ENCODE assay signal across 1 cellular context in the genomic region with DNA sequence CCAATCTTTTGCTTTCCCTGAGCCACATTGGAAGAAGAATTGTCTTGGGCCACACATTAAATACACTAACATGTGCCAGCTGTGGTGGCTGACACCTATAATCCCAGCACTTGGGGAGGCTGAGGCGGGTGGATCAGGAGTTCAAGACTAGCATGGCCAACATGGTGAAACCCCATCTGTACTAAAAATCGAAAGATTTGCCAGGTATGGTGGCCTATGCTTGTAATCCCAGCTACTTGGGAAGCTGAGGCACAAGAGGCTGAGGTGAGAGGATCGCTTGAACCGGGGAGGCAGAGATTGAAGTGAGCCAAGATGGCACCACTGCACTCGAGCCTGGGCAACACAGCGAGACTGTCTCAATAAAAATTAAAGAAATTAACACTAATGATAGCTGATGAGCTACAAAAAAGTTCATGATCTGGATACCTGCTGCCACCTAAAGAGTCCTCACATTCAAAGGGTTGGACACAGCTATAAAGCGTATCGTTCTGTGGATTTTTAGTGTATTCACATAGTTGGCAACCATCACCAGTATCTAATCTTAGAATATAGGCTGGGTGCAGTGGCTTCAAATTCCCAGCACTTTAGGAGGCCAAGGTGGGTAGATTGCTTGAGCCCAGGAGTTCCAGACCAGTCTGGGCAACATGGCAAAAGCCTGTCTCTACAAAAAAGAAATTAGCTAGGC.
TF ChIP-seq lines count a peak whose summit lies in the region.

No MANE protein-coding gene starts in this region.

TF ChIP-seq in HepG2, 621 proteins besides CTCF, POLR2A, EP300 and RAD21 (continued from another document):
- TF ChIP-seq ZNF263 (CRISPR knock-in tag; IDR thresholded peaks at IDR 0.05) (0 out of 2 replicates have a peak, but pooled peaks have one; percentile 31), LCORL (IDR thresholded peaks at IDR 0.05) (no peak), LCORL (CRISPR knock-in tag; IDR thresholded peaks at IDR 0.05) (no peak), XRCC5 (optimal IDR thresholded peaks at IDR 0.05; ENCODE audit: low read length) (no peak), KLF16 (CRISPR knock-in tag; IDR thresholded peaks at IDR 0.05) (no peak), ZSCAN21 (CRISPR knock-in tag; IDR thresholded peaks at IDR 0.05; ENCODE audit: borderline replicate concordance) (peak; percentile 59; the same call in 1 of the 2 replicates), ZNF382 (CRISPR knock-in tag; IDR thresholded peaks at IDR 0.05; ENCODE audit: borderline replicate concordance) (no peak), ZSCAN29 (CRISPR knock-in tag; conservative IDR thresholded peaks at IDR 0.05) (0 out of 2 replicates have a peak, but pooled peaks have one; percentile 38), ZSCAN30 (CRISPR knock-in tag; IDR thresholded peaks at IDR 0.05) (no peak), MTA1 (CRISPR knock-in tag; IDR thresholded peaks at IDR 0.05; ENCODE audit: borderline replicate concordance) (0 out of 2 replicates have a peak, but pooled peaks have one; percentile 25), GATA4 (IDR thresholded peaks at IDR 0.05; ENCODE audit: borderline replicate concordance, low read depth) (no peak), SPEN (CRISPR knock-in tag; IDR thresholded peaks at IDR 0.05; ENCODE audit: low read depth) (peak; percentile 40; the same call in 1 of the 2 replicates), ZNF775 (CRISPR knock-in tag; IDR thresholded peaks at IDR 0.05; ENCODE audit: borderline replicate concordance) (no peak)
- TF ChIP-seq, protein P1, sequence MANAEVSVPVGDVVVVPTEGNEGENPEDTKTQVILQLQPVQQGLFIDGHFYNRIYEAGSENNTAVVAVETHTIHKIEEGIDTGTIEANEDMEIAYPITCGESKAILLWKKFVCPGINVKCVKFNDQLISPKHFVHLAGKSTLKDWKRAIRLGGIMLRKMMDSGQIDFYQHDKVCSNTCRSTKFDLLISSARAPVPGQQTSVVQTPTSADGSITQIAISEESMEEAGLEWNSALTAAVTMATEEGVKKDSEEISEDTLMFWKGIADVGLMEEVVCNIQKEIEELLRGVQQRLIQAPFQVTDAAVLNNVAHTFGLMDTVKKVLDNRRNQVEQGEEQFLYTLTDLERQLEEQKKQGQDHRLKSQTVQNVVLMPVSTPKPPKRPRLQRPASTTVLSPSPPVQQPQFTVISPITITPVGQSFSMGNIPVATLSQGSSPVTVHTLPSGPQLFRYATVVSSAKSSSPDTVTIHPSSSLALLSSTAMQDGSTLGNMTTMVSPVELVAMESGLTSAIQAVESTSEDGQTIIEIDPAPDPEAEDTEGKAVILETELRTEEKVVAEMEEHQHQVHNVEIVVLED (CRISPR knock-in tag; IDR thresholded peaks at IDR 0.05; ENCODE audit: borderline replicate concordance), result no peak
- TF ChIP-seq, protein P2, sequence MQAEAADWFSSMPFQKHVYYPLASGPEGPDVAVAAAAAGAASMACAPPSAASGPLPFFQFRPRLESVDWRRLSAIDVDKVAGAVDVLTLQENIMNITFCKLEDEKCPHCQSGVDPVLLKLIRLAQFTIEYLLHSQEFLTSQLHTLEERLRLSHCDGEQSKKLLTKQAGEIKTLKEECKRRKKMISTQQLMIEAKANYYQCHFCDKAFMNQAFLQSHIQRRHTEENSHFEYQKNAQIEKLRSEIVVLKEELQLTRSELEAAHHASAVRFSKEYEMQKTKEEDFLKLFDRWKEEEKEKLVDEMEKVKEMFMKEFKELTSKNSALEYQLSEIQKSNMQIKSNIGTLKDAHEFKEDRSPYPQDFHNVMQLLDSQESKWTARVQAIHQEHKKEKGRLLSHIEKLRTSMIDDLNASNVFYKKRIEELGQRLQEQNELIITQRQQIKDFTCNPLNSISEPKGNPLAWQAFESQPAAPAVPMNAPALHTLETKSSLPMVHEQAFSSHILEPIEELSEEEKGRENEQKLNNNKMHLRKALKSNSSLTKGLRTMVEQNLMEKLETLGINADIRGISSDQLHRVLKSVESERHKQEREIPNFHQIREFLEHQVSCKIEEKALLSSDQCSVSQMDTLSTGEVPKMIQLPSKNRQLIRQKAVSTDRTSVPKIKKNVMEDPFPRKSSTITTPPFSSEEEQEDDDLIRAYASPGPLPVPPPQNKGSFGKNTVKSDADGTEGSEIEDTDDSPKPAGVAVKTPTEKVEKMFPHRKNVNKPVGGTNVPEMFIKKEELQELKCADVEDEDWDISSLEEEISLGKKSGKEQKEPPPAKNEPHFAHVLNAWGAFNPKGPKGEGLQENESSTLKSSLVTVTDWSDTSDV (CRISPR knock-in tag; IDR thresholded peaks at IDR 0.05), result no peak
- TF ChIP-seq, protein P3, sequence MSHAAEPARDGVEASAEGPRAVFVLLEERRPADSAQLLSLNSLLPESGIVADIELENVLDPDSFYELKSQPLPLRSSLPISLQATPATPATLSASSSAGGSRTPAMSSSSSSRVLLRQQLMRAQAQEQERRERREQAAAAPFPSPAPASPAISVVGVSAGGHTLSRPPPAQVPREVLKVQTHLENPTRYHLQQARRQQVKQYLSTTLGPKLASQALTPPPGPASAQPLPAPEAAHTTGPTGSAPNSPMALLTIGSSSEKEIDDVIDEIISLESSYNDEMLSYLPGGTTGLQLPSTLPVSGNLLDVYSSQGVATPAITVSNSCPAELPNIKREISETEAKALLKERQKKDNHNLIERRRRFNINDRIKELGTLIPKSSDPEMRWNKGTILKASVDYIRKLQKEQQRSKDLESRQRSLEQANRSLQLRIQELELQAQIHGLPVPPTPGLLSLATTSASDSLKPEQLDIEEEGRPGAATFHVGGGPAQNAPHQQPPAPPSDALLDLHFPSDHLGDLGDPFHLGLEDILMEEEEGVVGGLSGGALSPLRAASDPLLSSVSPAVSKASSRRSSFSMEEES (CRISPR knock-in tag; IDR thresholded peaks at IDR 0.05), result 0 out of 2 replicates have a peak, but pooled peaks have one; percentile 15
- TF ChIP-seq, protein P4, sequence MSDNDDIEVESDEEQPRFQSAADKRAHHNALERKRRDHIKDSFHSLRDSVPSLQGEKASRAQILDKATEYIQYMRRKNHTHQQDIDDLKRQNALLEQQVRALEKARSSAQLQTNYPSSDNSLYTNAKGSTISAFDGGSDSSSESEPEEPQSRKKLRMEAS (IDR thresholded peaks at IDR 0.05), result 0 out of 2 replicates have a peak, but pooled peaks have one; percentile 14
TF ChIP-seq in HepG2: peak in this region for 59.
